In the genomic region with DNA sequence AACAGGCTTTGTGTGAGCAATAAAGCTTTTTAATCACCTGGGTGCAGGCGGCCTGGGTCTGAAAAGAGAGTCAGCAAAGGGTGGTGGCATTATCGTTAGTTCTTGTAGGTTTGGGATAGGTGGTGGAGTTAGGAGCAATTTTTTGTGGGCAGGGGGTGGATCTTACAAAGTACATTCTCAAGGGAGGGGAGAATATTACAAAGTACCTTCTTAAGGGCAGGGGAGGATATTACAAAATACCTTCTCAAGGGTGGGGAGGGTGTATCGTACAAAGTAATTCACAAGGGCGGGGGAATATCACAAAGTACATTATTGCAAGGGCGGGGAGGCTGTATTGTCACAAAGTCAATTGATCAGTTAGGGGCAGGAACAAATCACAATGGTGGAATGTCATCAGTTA, we compare ENCODE assay signal across 7 cellular contexts. TPM values are rescaled to one million over a fixed set of nuclear protein-coding genes. Genes with fewer than 3 reads are reported as not detected.
"Had no signal": no experiment of that assay in that cellular context is flagged by ENCODE, and none has a peak within 500 bp of the region (broad histone marks: within the 10 kb centered on the region; RNA-seq: fewer than 3 reads in every experiment).

No MANE protein-coding gene starts in this region.

RNA-seq across cellular contexts. Expression of a gene that starts 10.2 kb away (rescaled TPM):
- total RNA-seq: GM23248, GM23338, H1, H7, H9 had no signal
- polyA plus RNA-seq: GM23248, GM23338, H1 had no signal

RNA-seq across cellular contexts. Expression of a gene that starts 21.9 kb away (rescaled TPM):
- total RNA-seq: GM23338, H7 had no signal

RNA-seq across cellular contexts. Expression of a gene that starts 27.2 kb away (rescaled TPM):
- total RNA-seq: GM23248, GM23338, H1, H4, H7, HFFc6 had no signal
- polyA plus RNA-seq: GM23248, GM23338 had no signal
